In genomic region chrX:40578039-40578438, GRCh38 we compare ENCODE assay signal across 21 cellular contexts. TPM values are rescaled to one million over a fixed set of nuclear protein-coding genes. Genes with fewer than 3 reads are reported as not detected.
"Had no signal": no experiment of that assay in that cellular context is flagged by ENCODE, and none has a peak within 500 bp of the region (broad histone marks: within the 10 kb centered on the region; RNA-seq: fewer than 3 reads in every experiment).

No MANE protein-coding gene starts in this region.

- H3K4me3 ChIP-seq: right atrium auricular region, skin epidermis had no signal

- H3K9me3 ChIP-seq: right atrium auricular region had no signal

- H3K27ac Mint-ChIP-seq: activated naive CD8-positive, alpha-beta T cell treated with anti-CD3 and anti-CD28 coated beads, Interleukin-2, amount 10 ng/mL, durations not matched to agents 7 days and 5 days; natural killer cell had no signal

- H3K27ac ChIP-seq: brain microvascular endothelial cell, right atrium auricular region had no signal

- H3K9me3 Mint-ChIP-seq: activated naive CD8-positive, alpha-beta T cell treated with anti-CD3 and anti-CD28 coated beads, Interleukin-2, amount 10 ng/mL, durations not matched to agents 7 days and 5 days; natural killer cell had no signal

- ATAC-seq: natural killer cell had no signal

- H3K36me3 Mint-ChIP-seq: activated naive CD8-positive, alpha-beta T cell treated with anti-CD3 and anti-CD28 coated beads, Interleukin-2, amount 10 ng/mL, durations not matched to agents 7 days and 5 days; natural killer cell had no signal

- H3K27me3 ChIP-seq: brain microvascular endothelial cell, right atrium auricular region had no signal

- DNase-seq: activated CD4-positive, alpha-beta T cell treated with anti-CD3 and anti-CD28 coated beads for 1 hour; activated CD4-positive, alpha-beta T cell treated with anti-CD3 and anti-CD28 coated beads, Interleukin-2, amount 50 U/mL, for 4 hours; activated naive CD4-positive, alpha-beta T cell; activated naive CD8-positive, alpha-beta T cell treated with anti-CD3 and anti-CD28 coated beads, Interleukin-2, amount 10 ng/mL, durations not matched to agents 7 days and 5 days; activated T-cell treated with anti-CD3 and anti-CD28 coated beads for 4 hours; anterior cingulate cortex; brain microvascular endothelial cell; dermis blood vessel endothelial cell; head of caudate nucleus; mesendoderm; natural killer cell; stimulated activated CD4-positive, alpha-beta T cell treated with anti-CD3 and anti-CD28 coated beads, Interleukin-4, amount 100 ng/mL, for 4 hours; stimulated activated CD8-positive, alpha-beta memory T cell treated with anti-CD3 and anti-CD28 coated beads, Interleukin-4, amount 100 ng/mL, for 48 hours; stimulated activated naive CD4-positive, alpha-beta T cell treated with Interleukin-2 at 50 U/mL for 16 hours; substantia nigra had no signal

- H3K36me3 ChIP-seq: brain microvascular endothelial cell, right atrium auricular region had no signal

- H3K27me3 Mint-ChIP-seq: activated naive CD8-positive, alpha-beta T cell treated with anti-CD3 and anti-CD28 coated beads, Interleukin-2, amount 10 ng/mL, durations not matched to agents 7 days and 5 days had no signal

- H3K4me3 Mint-ChIP-seq: activated naive CD8-positive, alpha-beta T cell treated with anti-CD3 and anti-CD28 coated beads, Interleukin-2, amount 10 ng/mL, durations not matched to agents 7 days and 5 days; natural killer cell had no signal

RNA-seq across cellular contexts. Expression of gene MPC1L, which starts 45.2 kb away (rescaled TPM):
- total RNA-seq: activated naive CD8-positive, alpha-beta T cell treated with anti-CD3 and anti-CD28 coated beads, Interleukin-2, amount 10 ng/mL, durations not matched to agents 7 days and 5 days; dermis blood vessel endothelial cell; epithelial cell of proximal tubule; frontal cortex; lower leg skin; natural killer cell; posterior vena cava; right atrium auricular region had no signal
